ENCODE assay signal across 1 cellular context in genomic region chr6:149642829-149643580, GRCh38.
TF ChIP-seq lines count a peak whose summit lies in the region.

No MANE protein-coding gene starts in this region.

TF ChIP-seq in K562, 482 proteins besides CTCF, POLR2A, EP300 and RAD21 (continued from another document):
- TF ChIP-seq, protein P1, sequence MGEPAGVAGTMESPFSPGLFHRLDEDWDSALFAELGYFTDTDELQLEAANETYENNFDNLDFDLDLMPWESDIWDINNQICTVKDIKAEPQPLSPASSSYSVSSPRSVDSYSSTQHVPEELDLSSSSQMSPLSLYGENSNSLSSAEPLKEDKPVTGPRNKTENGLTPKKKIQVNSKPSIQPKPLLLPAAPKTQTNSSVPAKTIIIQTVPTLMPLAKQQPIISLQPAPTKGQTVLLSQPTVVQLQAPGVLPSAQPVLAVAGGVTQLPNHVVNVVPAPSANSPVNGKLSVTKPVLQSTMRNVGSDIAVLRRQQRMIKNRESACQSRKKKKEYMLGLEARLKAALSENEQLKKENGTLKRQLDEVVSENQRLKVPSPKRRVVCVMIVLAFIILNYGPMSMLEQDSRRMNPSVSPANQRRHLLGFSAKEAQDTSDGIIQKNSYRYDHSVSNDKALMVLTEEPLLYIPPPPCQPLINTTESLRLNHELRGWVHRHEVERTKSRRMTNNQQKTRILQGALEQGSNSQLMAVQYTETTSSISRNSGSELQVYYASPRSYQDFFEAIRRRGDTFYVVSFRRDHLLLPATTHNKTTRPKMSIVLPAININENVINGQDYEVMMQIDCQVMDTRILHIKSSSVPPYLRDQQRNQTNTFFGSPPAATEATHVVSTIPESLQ (CRISPR knock-in tag; IDR thresholded peaks at IDR 0.05) = no peak
- TF ChIP-seq, protein P2, sequence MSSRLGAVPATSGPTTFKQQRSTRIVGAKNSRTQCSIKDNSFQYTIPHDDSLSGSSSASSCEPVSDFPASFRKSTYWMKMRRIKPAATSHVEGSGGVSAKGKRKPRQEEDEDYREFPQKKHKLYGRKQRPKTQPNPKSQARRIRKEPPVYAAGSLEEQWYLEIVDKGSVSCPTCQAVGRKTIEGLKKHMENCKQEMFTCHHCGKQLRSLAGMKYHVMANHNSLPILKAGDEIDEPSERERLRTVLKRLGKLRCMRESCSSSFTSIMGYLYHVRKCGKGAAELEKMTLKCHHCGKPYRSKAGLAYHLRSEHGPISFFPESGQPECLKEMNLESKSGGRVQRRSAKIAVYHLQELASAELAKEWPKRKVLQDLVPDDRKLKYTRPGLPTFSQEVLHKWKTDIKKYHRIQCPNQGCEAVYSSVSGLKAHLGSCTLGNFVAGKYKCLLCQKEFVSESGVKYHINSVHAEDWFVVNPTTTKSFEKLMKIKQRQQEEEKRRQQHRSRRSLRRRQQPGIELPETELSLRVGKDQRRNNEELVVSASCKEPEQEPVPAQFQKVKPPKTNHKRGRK (tag; IDR thresholded peaks at IDR 0.05) = no peak
- TF ChIP-seq MAZ (CRISPR knock-in tag; conservative IDR thresholded peaks at IDR 0.05 in 1 of 2, IDR thresholded peaks at IDR 0.05 in 1 of 2) (no peak), ADNP (tag; IDR thresholded peaks at IDR 0.05) (no peak), ZNF224 (CRISPR knock-in tag; IDR thresholded peaks at IDR 0.05) (0 out of 2 replicates have a peak, but pooled peaks have one; percentile 51)
TF ChIP-seq in K562: peak in this region for 2.
